Comparison of ENCODE assay signal across 19 cellular contexts in genomic region chr16:89693931-89694783, GRCh38. TPM values are rescaled to one million over a fixed set of nuclear protein-coding genes. Genes with fewer than 3 reads are reported as not detected.
DNase-seq lines count a peak whose midpoint lies in the region; ATAC-seq and TF ChIP-seq lines count a peak whose summit lies in the region.
"Had no signal": no experiment of that assay in that cellular context is flagged by ENCODE, and none has a peak within 500 bp of the region (broad histone marks: within the 10 kb centered on the region; RNA-seq: fewer than 3 reads in every experiment).

No MANE protein-coding gene starts in this region.

- POLR2A ChIA-PET in activated CD4-positive, alpha-beta T cell treated with anti-CD3 and anti-CD28 coated beads for 36 hours (lab: Charles Lee): no interaction called here

- peaks cover 19% of the 10 kb centered on the region for H3K36me3 Mint-ChIP-seq in activated CD4-positive, alpha-beta T cell treated with anti-CD3 and anti-CD28 coated beads for 36 hours (ENCODE audit: low read depth)
- H3K36me3 Mint-ChIP-seq in endodermal cell (ENCODE audit: low read depth): peaks cover 51% of the 10 kb centered on the region

- CTCF ChIA-PET in activated CD4-positive, alpha-beta T cell treated with anti-CD3 and anti-CD28 coated beads for 36 hours (lab: Charles Lee): no interaction called here

- H3K27me3 ChIP-seq in endodermal cell (ENCODE audit: control insufficient read depth, insufficient read depth, low read length, poor library complexity, severe bottlenecking) (no peaks in the 10 kb centered on the region), spleen (replicated peaks in 1 of 7) (no peaks in the 10 kb centered on the region)
- H3K27me3 ChIP-seq: upper lobe of left lung had no signal

- intact Hi-C loops in activated CD4-positive, alpha-beta T cell treated with anti-CD3 and anti-CD28 coated beads for 36 hours (cut with DNase I, micrococcal nuclease): no loop called here
- intact Hi-C loops in spleen (cut with DNase I; ENCODE audit: low total_unique reads): no loop called here

- H3K9me3 ChIP-seq in endodermal cell (ENCODE audit: control insufficient read depth, low read length): no peaks in the 10 kb centered on the region
- H3K9me3 ChIP-seq in spleen: no peaks in the 10 kb centered on the region
- H3K9me3 ChIP-seq: upper lobe of left lung had no signal

- H3K4me1 Mint-ChIP-seq in activated CD4-positive, alpha-beta T cell treated with anti-CD3 and anti-CD28 coated beads for 36 hours: peaks cover 2% of the 10 kb centered on the region
- H3K4me1 Mint-ChIP-seq in endodermal cell: no peaks in the 10 kb centered on the region

- H3K27ac Mint-ChIP-seq in activated CD4-positive, alpha-beta T cell treated with anti-CD3 and anti-CD28 coated beads for 36 hours: no peak overlapping the region
- peak overlapping the region; percentile 70 for H3K27ac Mint-ChIP-seq in endodermal cell
- H3K27ac Mint-ChIP-seq: activated naive CD4-positive, alpha-beta T cell treated with anti-CD3 and anti-CD28 coated beads, Interleukin-2, amount 10 ng/mL, durations not matched to agents 7 days and 5 days; dendritic cell treated with granulocyte-macrophage colony-stimulating factor and Interleukin-4, amounts not matched to agents 40 ng/mL and 50 ng/mL, for 4 days had no signal

- no peak for ATAC-seq in activated CD4-positive, alpha-beta T cell treated with anti-CD3 and anti-CD28 coated beads for 36 hours
- ATAC-seq: esophagus mucosa had no signal

- no peaks in the 10 kb centered on the region for H3K9me3 Mint-ChIP-seq in activated CD4-positive, alpha-beta T cell treated with anti-CD3 and anti-CD28 coated beads for 36 hours (ENCODE audit: low read depth)
- H3K9me3 Mint-ChIP-seq in endodermal cell: no peaks in the 10 kb centered on the region
- H3K9me3 Mint-ChIP-seq: activated CD4-positive, alpha-beta T cell treated with anti-CD3 and anti-CD28 coated beads, Interleukin-2, amount 10 ng/mL, durations not matched to agents 7 days and 5 days; activated naive CD4-positive, alpha-beta T cell treated with anti-CD3 and anti-CD28 coated beads, Interleukin-2, amount 10 ng/mL, durations not matched to agents 7 days and 5 days; CD4-positive, alpha-beta memory T cell; dendritic cell treated with granulocyte-macrophage colony-stimulating factor and Interleukin-4, amounts not matched to agents 40 ng/mL and 50 ng/mL, for 4 days; naive thymus-derived CD8-positive, alpha-beta T cell had no signal

- no peak overlapping the region for H3K9ac ChIP-seq in endodermal cell (ENCODE audit: extremely low read depth, low read length, poor library complexity, severe bottlenecking)

- no peaks in the 10 kb centered on the region for H3K4me1 ChIP-seq in endodermal cell (ENCODE audit: control insufficient read depth, insufficient read depth, low read length)
- H3K4me1 ChIP-seq in spleen: peaks cover 0 to 36% (median 15%) of the 10 kb centered on the region in 6 donors

- 90 to 91% methylated on average over 30 to 32 of the region's 32 CpGs for WGBS in endodermal cell (ENCODE audit: insufficient coverage in 1 of 2, insufficient read length in 1 of 2), 2 experiments
- WGBS in spleen, 5 donors: 84 to 91% (median 89%) methylated on average over 24 to 32 of the region's 32 CpGs

- H3K4me3 ChIP-seq in endodermal cell (ENCODE audit: low read length) (no peak overlapping the region), spleen (no peak overlapping the region)
- H3K4me3 ChIP-seq: upper lobe of left lung had no signal

- H3K27me3 Mint-ChIP-seq in activated CD4-positive, alpha-beta T cell treated with anti-CD3 and anti-CD28 coated beads for 36 hours: no peaks in the 10 kb centered on the region
- no peaks in the 10 kb centered on the region for H3K27me3 Mint-ChIP-seq in endodermal cell (ENCODE audit: insufficient read depth)
- H3K27me3 Mint-ChIP-seq: activated CD4-positive, alpha-beta T cell treated with anti-CD3 and anti-CD28 coated beads, Interleukin-2, amount 10 ng/mL, durations not matched to agents 7 days and 5 days; activated naive CD4-positive, alpha-beta T cell treated with anti-CD3 and anti-CD28 coated beads, Interleukin-2, amount 10 ng/mL, durations not matched to agents 7 days and 5 days; CD4-positive, alpha-beta memory T cell; dendritic cell treated with granulocyte-macrophage colony-stimulating factor and Interleukin-4, amounts not matched to agents 40 ng/mL and 50 ng/mL, for 4 days; naive thymus-derived CD8-positive, alpha-beta T cell had no signal

- peaks cover 46% of the 10 kb centered on the region for H3K36me3 ChIP-seq in endodermal cell (ENCODE audit: control insufficient read depth, insufficient read depth, low read length)
- peaks cover 0 to 90% (median 63%) of the 10 kb centered on the region in 6 donors for H3K36me3 ChIP-seq in spleen

- H3K27ac ChIP-seq in endodermal cell (ENCODE audit: low read depth, low read length): no peak overlapping the region
- no peak overlapping the region for H3K27ac ChIP-seq in spleen
- H3K27ac ChIP-seq: upper lobe of left lung had no signal

- no peak overlapping the region for H3K4me3 Mint-ChIP-seq in activated CD4-positive, alpha-beta T cell treated with anti-CD3 and anti-CD28 coated beads for 36 hours
- no peak overlapping the region for H3K4me3 Mint-ChIP-seq in endodermal cell
- H3K4me3 Mint-ChIP-seq: activated CD4-positive, alpha-beta T cell treated with anti-CD3 and anti-CD28 coated beads, Interleukin-2, amount 10 ng/mL, durations not matched to agents 7 days and 5 days; activated naive CD4-positive, alpha-beta T cell treated with anti-CD3 and anti-CD28 coated beads, Interleukin-2, amount 10 ng/mL, durations not matched to agents 7 days and 5 days; dendritic cell treated with granulocyte-macrophage colony-stimulating factor and Interleukin-4, amounts not matched to agents 40 ng/mL and 50 ng/mL, for 4 days had no signal

- DNase-seq in activated CD4-positive, alpha-beta T cell treated with anti-CD3 and anti-CD28 coated beads for 36 hours: peak; percentile 6
- no peak for DNase-seq in activated CD4-positive, alpha-beta T cell treated with anti-CD3 and anti-CD28 coated beads for 1 hour
- DNase-seq in endodermal cell (no peak), spleen (peak; percentile 74), NCI-H128 (lab: John Stamatoyannopoulos, UW; ENCODE audit: unreplicated experiment) (no peak), occipital lobe (lab: John Stamatoyannopoulos, UW) (no peak)
- DNase-seq: activated CD4-positive, alpha-beta T cell treated with anti-CD3 and anti-CD28 coated beads, Interleukin-2, amount 10 ng/mL, durations not matched to agents 7 days and 5 days; activated naive CD4-positive, alpha-beta T cell treated with anti-CD3 and anti-CD28 coated beads, Interleukin-2, amount 10 ng/mL, durations not matched to agents 7 days and 5 days; CD4-positive, alpha-beta memory T cell; mammary epithelial cell; NCI-H1694; SHP77; stimulated activated CD4-positive, alpha-beta T cell treated with anti-CD3 and anti-CD28 coated beads, Interleukin-12 subunit alpha, Interleukin-12 subunit beta, amount 100 ng/mL, for 4 hours; stimulated activated naive CD4-positive, alpha-beta T cell; T-helper 9 cell; upper lobe of left lung had no signal

- no peak for TF ChIP-seq CTCF in endodermal cell (conservative IDR thresholded peaks at IDR 0.05)
- TF ChIP-seq CTCF in spleen (IDR thresholded peaks at IDR 0.05 in 8 of 11, conservative IDR thresholded peaks at IDR 0.05 in 3 of 11): no peak

- TF ChIP-seq POLR2A in spleen (IDR thresholded peaks at IDR 0.05): no peak

RNA-seq across cellular contexts. Expression of gene SPATA2L, which starts 7.3 kb away (rescaled TPM):
- 1 to 10 TPM; 4.9 to 6.5 TPM for total RNA-seq in activated CD4-positive, alpha-beta T cell treated with anti-CD3 and anti-CD28 coated beads for 36 hours
- total RNA-seq in endodermal cell (10 to 100 TPM; 22.9 to 28.8 TPM), spleen (10 to 100 TPM in 6 of 7 donors, 1 to 10 TPM in 1; 6.8 to 16.9 (median 10.5) TPM), occipital lobe (12.5 TPM)
- 8.1 TPM for polyA plus RNA-seq in endodermal cell (2013, experiment 1 of 2)
- polyA plus RNA-seq in endodermal cell (2013, experiment 2 of 2): 8.7 TPM
- polyA plus RNA-seq in spleen: 1 to 10 TPM; 4.6 to 6.3 (median 5.7) TPM

RNA-seq across cellular contexts. Expression of gene CDK10, which starts 7.7 kb away (rescaled TPM):
- 10 to 100 TPM; 78.1 to 89.8 TPM for total RNA-seq in activated CD4-positive, alpha-beta T cell treated with anti-CD3 and anti-CD28 coated beads for 36 hours
- total RNA-seq in endodermal cell (100 to 1,000 TPM; 108 to 123 TPM), spleen (100 to 1,000 TPM in 2 of 7 donors, 10 to 100 TPM in 5; 47.6 to 114 (median 76.3) TPM), occipital lobe (22.9 TPM)
- polyA plus RNA-seq in endodermal cell (2013, experiment 1 of 2): 95.5 TPM
- 113 TPM for polyA plus RNA-seq in endodermal cell (2013, experiment 2 of 2)
- 100 to 1,000 TPM in 2 of 3 donors, 10 to 100 TPM in 1; 74.4 to 201 (median 134) TPM for polyA plus RNA-seq in spleen

RNA-seq across cellular contexts. Expression of gene VPS9D1, which starts 26.5 kb away (rescaled TPM):
- 1 to 10 TPM; 2.0 to 2.6 TPM for total RNA-seq in activated CD4-positive, alpha-beta T cell treated with anti-CD3 and anti-CD28 coated beads for 36 hours
- total RNA-seq in endodermal cell: 10 to 100 TPM in 1 of 2 donors, 1 to 10 TPM in 1; 7.4 to 10.0 TPM
- polyA plus RNA-seq in endodermal cell (2013, experiment 1 of 2): 12.8 TPM
- polyA plus RNA-seq in endodermal cell (2013, experiment 2 of 2): 10.7 TPM
- total RNA-seq in spleen: 10 to 100 TPM in 6 of 7 donors, 1 to 10 TPM in 1; 6.0 to 28.8 (median 19.2) TPM
- 10 to 100 TPM in 2 of 3 donors, 1 to 10 TPM in 1; 7.4 to 37.2 (median 34.5) TPM for polyA plus RNA-seq in spleen
- total RNA-seq in occipital lobe: 9.7 TPM

RNA-seq across cellular contexts. Expression of gene ZNF276, which starts 27.2 kb away (rescaled TPM):
- 10 to 100 TPM; 21.3 to 24.8 TPM for total RNA-seq in activated CD4-positive, alpha-beta T cell treated with anti-CD3 and anti-CD28 coated beads for 36 hours
- total RNA-seq in endodermal cell (10 to 100 TPM; 28.2 to 32.6 TPM), spleen (10 to 100 TPM; 59.0 to 83.7 (median 65.3) TPM), occipital lobe (14.2 TPM)
- polyA plus RNA-seq in endodermal cell (2013, experiment 1 of 2): 22.9 TPM
- polyA plus RNA-seq in endodermal cell (2013, experiment 2 of 2): 15.8 TPM
- 10 to 100 TPM; 28.9 to 63.6 (median 42.9) TPM for polyA plus RNA-seq in spleen

RNA-seq across cellular contexts. Expression of gene SPATA33, which starts 36.5 kb away (rescaled TPM):
- 10 to 100 TPM in 1 of 2 experiments, 1 to 10 TPM in 1; 6.8 to 11.6 TPM for total RNA-seq in activated CD4-positive, alpha-beta T cell treated with anti-CD3 and anti-CD28 coated beads for 36 hours
- total RNA-seq in endodermal cell: 10 to 100 TPM; 21.8 to 28.7 TPM
- 19.6 TPM for polyA plus RNA-seq in endodermal cell (2013, experiment 1 of 2)
- polyA plus RNA-seq in endodermal cell (2013, experiment 2 of 2): 16.8 TPM
- total RNA-seq in spleen: 1 to 10 TPM; 2.9 to 5.7 (median 4.7) TPM
- 1 to 10 TPM; 3.8 to 7.0 (median 4.9) TPM for polyA plus RNA-seq in spleen
- 4.8 TPM for total RNA-seq in occipital lobe

Comparison
In these comparisons a context has a peak if more than half of its experiments do, and no peak if none do; other contexts are left out.
1. DNase-seq: peak in activated CD4-positive, alpha-beta T cell treated with anti-CD3 and anti-CD28 coated beads for 36 hours (single experiment) and spleen (single experiment); none in activated CD4-positive, alpha-beta T cell treated with anti-CD3 and anti-CD28 coated beads for 1 hour (single experiment), endodermal cell (single experiment), NCI-H128 (single experiment) and occipital lobe (single experiment).